Comparison of ENCODE assay signal across 34 cellular contexts in genomic region chr14:71709076-71709475, GRCh38.
"Had no signal": no experiment of that assay in that cellular context is flagged by ENCODE, and none has a peak within 500 bp of the region (broad histone marks: within the 10 kb centered on the region; RNA-seq: fewer than 3 reads in every experiment).

No MANE protein-coding gene starts in this region.

- H3K9me3 Mint-ChIP-seq: activated CD4-positive, alpha-beta memory T cell treated with anti-CD3 and anti-CD28 coated beads, Interleukin-2, amount 10 ng/mL, durations not matched to agents 7 days and 5 days; activated CD4-positive, alpha-beta T cell treated with anti-CD3 and anti-CD28 coated beads, Interleukin-2, amount 10 ng/mL, durations not matched to agents 7 days and 5 days; activated naive CD4-positive, alpha-beta T cell treated with anti-CD3 and anti-CD28 coated beads, Interleukin-2, amount 10 ng/mL, durations not matched to agents 7 days and 5 days; activated naive CD8-positive, alpha-beta T cell treated with anti-CD3 and anti-CD28 coated beads, Interleukin-2, amount 10 ng/mL, durations not matched to agents 7 days and 5 days; activated T-cell treated with anti-CD3 and anti-CD28 coated beads, Interleukin-2, amount 50 U/mL, for 24 hours; activated T-cell treated with anti-CD3 and anti-CD28 coated beads, Interleukin-2, amount 50 U/mL, for 72 hours; brain; T-helper 2 cell treated with Interferon-gamma antibody and Interleukin-4, amounts not matched to agents 5 μg/mL and 100 μg/mL, for 36 hours; WTC11 had no signal

- H3K4me3 ChIP-seq: ascending aorta, breast epithelium, cardiac muscle cell, colonic mucosa, esophagus squamous epithelium, gastroesophageal sphincter had no signal

- DNase-seq: activated CD4-positive, alpha-beta memory T cell treated with anti-CD3 and anti-CD28 coated beads, Interleukin-2, amount 10 ng/mL, durations not matched to agents 7 days and 5 days; activated CD4-positive, alpha-beta T cell treated with anti-CD3 and anti-CD28 coated beads for 1 hour; activated CD4-positive, alpha-beta T cell treated with anti-CD3 and anti-CD28 coated beads for 4 hours; activated CD4-positive, alpha-beta T cell treated with anti-CD3 and anti-CD28 coated beads, Interleukin-2, amount 10 ng/mL, durations not matched to agents 7 days and 5 days; activated CD4-positive, alpha-beta T cell treated with anti-CD3 and anti-CD28 coated beads, Interleukin-2, amount 50 U/mL, for 4 hours; activated CD8-positive, alpha-beta memory T cell treated with anti-CD3 and anti-CD28 coated beads, Interleukin-2, amount 50 U/mL, for 48 hours; activated gamma-delta T cell; activated naive CD4-positive, alpha-beta T cell; activated naive CD4-positive, alpha-beta T cell treated with anti-CD3 and anti-CD28 coated beads, Interleukin-2, amount 10 ng/mL, durations not matched to agents 7 days and 5 days; activated naive CD8-positive, alpha-beta T cell treated with anti-CD3 and anti-CD28 coated beads, Interleukin-2, amount 10 ng/mL, durations not matched to agents 7 days and 5 days; activated T-cell treated with anti-CD3 and anti-CD28 coated beads for 4 hours; activated T-cell treated with anti-CD3 and anti-CD28 coated beads, Interleukin-2, amount 50 U/mL, for 24 hours; activated T-cell treated with anti-CD3 and anti-CD28 coated beads, Interleukin-2, amount 50 U/mL, for 72 hours; central memory CD4-positive, alpha-beta T cell; cerebellar nuclear complex; colonic mucosa; effector CD8-positive, alpha-beta T cell; esophagus squamous epithelium; foreskin melanocyte; T-helper 1 cell; T-helper 17 cell; T1000 had no signal

- H3K4me3 Mint-ChIP-seq: activated CD4-positive, alpha-beta memory T cell treated with anti-CD3 and anti-CD28 coated beads, Interleukin-2, amount 10 ng/mL, durations not matched to agents 7 days and 5 days; activated CD4-positive, alpha-beta T cell treated with anti-CD3 and anti-CD28 coated beads, Interleukin-2, amount 10 ng/mL, durations not matched to agents 7 days and 5 days; activated naive CD4-positive, alpha-beta T cell treated with anti-CD3 and anti-CD28 coated beads, Interleukin-2, amount 10 ng/mL, durations not matched to agents 7 days and 5 days; activated naive CD8-positive, alpha-beta T cell treated with anti-CD3 and anti-CD28 coated beads, Interleukin-2, amount 10 ng/mL, durations not matched to agents 7 days and 5 days; activated T-cell treated with anti-CD3 and anti-CD28 coated beads, Interleukin-2, amount 50 U/mL, for 24 hours; activated T-cell treated with anti-CD3 and anti-CD28 coated beads, Interleukin-2, amount 50 U/mL, for 72 hours; brain; T-helper 17 cell; T-helper 2 cell treated with Interferon-gamma antibody and Interleukin-4, amounts not matched to agents 5 μg/mL and 100 μg/mL, for 36 hours; WTC11 had no signal

- H3K9me3 ChIP-seq: ascending aorta, breast epithelium, colonic mucosa, esophagus squamous epithelium, gastroesophageal sphincter had no signal

- H3K27ac ChIP-seq: ascending aorta, breast epithelium, cardiac muscle cell, colonic mucosa, epithelial cell of prostate, esophagus squamous epithelium, gastroesophageal sphincter, VCaP had no signal

- ATAC-seq: activated naive CD4-positive, alpha-beta T cell treated with anti-CD3 and anti-CD28 coated beads, Interleukin-2, amount 50 U/mL, for 72 hours; activated T-cell treated with anti-CD3 and anti-CD28 coated beads, Interleukin-2, amount 50 U/mL, for 72 hours; gastroesophageal sphincter; T-helper 17 cell; WTC11 had no signal

- H3K27me3 Mint-ChIP-seq: activated CD4-positive, alpha-beta memory T cell treated with anti-CD3 and anti-CD28 coated beads, Interleukin-2, amount 10 ng/mL, durations not matched to agents 7 days and 5 days; activated CD4-positive, alpha-beta T cell treated with anti-CD3 and anti-CD28 coated beads, Interleukin-2, amount 10 ng/mL, durations not matched to agents 7 days and 5 days; activated naive CD4-positive, alpha-beta T cell treated with anti-CD3 and anti-CD28 coated beads, Interleukin-2, amount 10 ng/mL, durations not matched to agents 7 days and 5 days; activated naive CD8-positive, alpha-beta T cell treated with anti-CD3 and anti-CD28 coated beads, Interleukin-2, amount 10 ng/mL, durations not matched to agents 7 days and 5 days; activated T-cell treated with anti-CD3 and anti-CD28 coated beads, Interleukin-2, amount 50 U/mL, for 24 hours; brain; T-helper 17 cell had no signal

- FAIRE-seq: endometrium, endothelial cell of umbilical vein had no signal

- H3K36me3 ChIP-seq: breast epithelium, colonic mucosa had no signal

- H3K4me1 ChIP-seq: breast epithelium, colonic mucosa had no signal

- H3K27ac Mint-ChIP-seq: activated CD4-positive, alpha-beta memory T cell treated with anti-CD3 and anti-CD28 coated beads, Interleukin-2, amount 10 ng/mL, durations not matched to agents 7 days and 5 days; activated CD4-positive, alpha-beta T cell treated with anti-CD3 and anti-CD28 coated beads, Interleukin-2, amount 10 ng/mL, durations not matched to agents 7 days and 5 days; activated naive CD4-positive, alpha-beta T cell treated with anti-CD3 and anti-CD28 coated beads, Interleukin-2, amount 10 ng/mL, durations not matched to agents 7 days and 5 days; activated naive CD4-positive, alpha-beta T cell treated with anti-CD3 and anti-CD28 coated beads, Interleukin-2, amount 50 U/mL, for 72 hours; activated naive CD8-positive, alpha-beta T cell treated with anti-CD3 and anti-CD28 coated beads, Interleukin-2, amount 10 ng/mL, durations not matched to agents 7 days and 5 days; activated T-cell treated with anti-CD3 and anti-CD28 coated beads, Interleukin-2, amount 50 U/mL, for 24 hours; activated T-cell treated with anti-CD3 and anti-CD28 coated beads, Interleukin-2, amount 50 U/mL, for 72 hours; T-helper 17 cell; T-helper 2 cell treated with Interferon-gamma antibody and Interleukin-4, amounts not matched to agents 5 μg/mL and 100 μg/mL, for 36 hours; WTC11 had no signal

- H3K27me3 ChIP-seq: ascending aorta, breast epithelium, cardiac muscle cell, colonic mucosa, esophagus squamous epithelium, gastroesophageal sphincter had no signal
